Comparison of ENCODE assay signal across 8 cellular contexts in the genomic region with DNA sequence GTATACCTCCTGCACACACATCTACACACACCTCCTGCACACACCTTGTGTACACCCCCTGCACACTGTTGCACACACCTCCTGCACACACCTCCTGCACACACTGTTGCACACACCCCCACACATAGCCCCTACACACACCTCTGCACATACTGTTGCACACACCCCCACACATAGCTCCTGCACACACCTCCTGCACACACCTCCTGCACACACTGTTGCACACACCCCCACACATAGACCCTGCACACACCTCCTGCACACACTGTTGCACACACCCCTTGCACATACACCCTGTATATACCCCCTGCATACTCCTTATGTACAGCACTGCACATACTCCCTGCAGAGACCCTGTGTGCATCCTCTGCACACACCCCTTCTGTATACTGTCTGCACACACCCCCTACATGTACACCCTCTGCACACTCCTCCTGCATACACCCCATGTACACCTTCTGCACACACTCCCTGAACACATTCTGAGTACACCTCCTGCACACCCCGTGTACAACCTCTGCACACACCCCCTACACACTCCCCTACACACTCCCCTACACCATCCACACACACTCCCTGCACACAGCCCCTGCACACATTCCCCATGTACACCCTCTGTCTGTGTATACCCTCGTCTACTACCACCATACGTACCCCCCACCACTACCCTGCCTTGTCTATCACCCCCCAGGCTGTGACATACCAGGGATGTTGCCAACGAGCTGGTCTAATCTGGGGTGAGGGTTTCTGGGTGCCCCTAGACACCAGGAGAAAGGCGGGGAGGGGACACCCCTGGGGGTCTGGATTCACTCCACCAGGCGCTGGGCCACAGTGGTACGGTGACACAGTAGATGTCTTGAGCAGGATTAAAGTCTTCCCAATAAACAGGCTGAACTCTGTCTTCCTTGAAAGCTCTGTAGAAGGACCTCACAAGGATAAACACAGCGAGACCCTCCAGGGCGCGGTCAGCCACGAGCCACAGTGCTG. TPM values are rescaled to one million over a fixed set of nuclear protein-coding genes. Genes with fewer than 3 reads are reported as not detected.
DNase-seq lines count a peak whose midpoint lies in the region; ATAC-seq, FAIRE-seq and TF ChIP-seq lines count a peak whose summit lies in the region.

No MANE protein-coding gene starts in this region.

- 31 to 38% methylated on average over 11 of the region's 11 CpGs for WGBS in tibial nerve, 2 donors

- no peak for ATAC-seq in activated T-cell treated with anti-CD3 and anti-CD28 coated beads, Interleukin-2, amount 50 U/mL, for 72 hours (replicated peaks in 1 of 2)
- no peak for ATAC-seq in memory B cell (ENCODE audit: low read depth)

- no peak for DNase-seq in activated T-cell treated with anti-CD3 and anti-CD28 coated beads, Interleukin-2, amount 50 U/mL, for 72 hours
- DNase-seq in activated T-cell treated with anti-CD3 and anti-CD28 coated beads for 4 hours = no peak
- DNase-seq in astrocyte (ENCODE audit: low read depth) = no peak
- no peak for DNase-seq in memory B cell (ENCODE audit: low spot score in 2 of 2)
- DNase-seq in tibial nerve (ENCODE audit: low spot score in 2 of 2) = no peak
- DNase-seq in GDM1 (lab: John Stamatoyannopoulos, UW) = no peak
- no peak for DNase-seq in stimulated activated CD4-positive, alpha-beta T cell treated with anti-CD3 and anti-CD28 coated beads, Interleukin-1b, Interleukin-23, amount 100 ng/mL, for 48 hours
- no peak for DNase-seq in cerebellar cortex (ENCODE audit: low spot score)

- H3K36me3 Mint-ChIP-seq in activated T-cell treated with anti-CD3 and anti-CD28 coated beads, Interleukin-2, amount 50 U/mL, for 72 hours (ENCODE audit: insufficient read depth in 2 of 2) = peaks cover 5 to 18% of the 10 kb centered on the region in 2 donors
- H3K36me3 Mint-ChIP-seq in astrocyte (ENCODE audit: low read depth, unreplicated experiment) (peaks cover 1% of the 10 kb centered on the region), memory B cell (peaks cover 5% of the 10 kb centered on the region)

- peak overlapping the region; percentile 60 to 81 for H3K4me3 Mint-ChIP-seq in activated T-cell treated with anti-CD3 and anti-CD28 coated beads, Interleukin-2, amount 50 U/mL, for 72 hours
- H3K4me3 Mint-ChIP-seq in astrocyte (ENCODE audit: unreplicated experiment) (peak overlapping the region; percentile 79), memory B cell (peak overlapping the region; percentile 91)

- peaks cover 57% of the 10 kb centered on the region for H3K4me1 Mint-ChIP-seq in activated T-cell treated with anti-CD3 and anti-CD28 coated beads, Interleukin-2, amount 50 U/mL, for 72 hours (ENCODE audit: low read depth)
- H3K4me1 Mint-ChIP-seq in astrocyte (ENCODE audit: low read depth, unreplicated experiment) (peaks cover 11% of the 10 kb centered on the region), memory B cell (peaks cover 33% of the 10 kb centered on the region)

- peaks cover 3 to 4% of the 10 kb centered on the region in 2 donors for H3K9me3 Mint-ChIP-seq in activated T-cell treated with anti-CD3 and anti-CD28 coated beads, Interleukin-2, amount 50 U/mL, for 72 hours
- H3K9me3 Mint-ChIP-seq in astrocyte (ENCODE audit: unreplicated experiment) (peaks cover 3% of the 10 kb centered on the region), memory B cell (peaks cover 2% of the 10 kb centered on the region)

- FAIRE-seq in astrocyte (lab: Jason Lieb, UNC) = no peak

- H4K20me1 ChIP-seq in astrocyte (ENCODE audit: insufficient read depth, low read length) = peaks cover 3% of the 10 kb centered on the region

- no peak for TF ChIP-seq CTCF in astrocyte (IDR thresholded peaks at IDR 0.05; ENCODE audit: insufficient read depth, low read depth, low read length)
- TF ChIP-seq CTCF in tibial nerve (IDR thresholded peaks at IDR 0.05) = no peak

- H3K9me3 ChIP-seq in astrocyte (ENCODE audit: insufficient read depth, low read depth, low read length) (no peaks in the 10 kb centered on the region), tibial nerve (no peaks in the 10 kb centered on the region)

- no peak for TF ChIP-seq EP300 in tibial nerve (IDR thresholded peaks at IDR 0.05)

- H3K4me2 ChIP-seq in astrocyte (ENCODE audit: low read length) = peak overlapping the region; percentile 86

- TF ChIP-seq POLR2A in tibial nerve (IDR thresholded peaks at IDR 0.05) = no peak

- H3K27ac ChIP-seq in astrocyte (ENCODE audit: low read depth, low read length) (no peak overlapping the region), tibial nerve (peak overlapping the region in 2 of 4 donors; percentile 22 to 87)

- peaks cover 6% of the 10 kb centered on the region for H3K4me1 ChIP-seq in astrocyte (ENCODE audit: insufficient read depth, low read length)
- peaks cover 0 to 33% (median 11%) of the 10 kb centered on the region in 4 donors for H3K4me1 ChIP-seq in tibial nerve

- H3K27me3 Mint-ChIP-seq in activated T-cell treated with anti-CD3 and anti-CD28 coated beads, Interleukin-2, amount 50 U/mL, for 72 hours (ENCODE audit: low read depth) = peaks cover 10% of the 10 kb centered on the region
- peaks cover 25% of the 10 kb centered on the region for H3K27me3 Mint-ChIP-seq in astrocyte (ENCODE audit: low read depth, unreplicated experiment)
- peaks cover 8% of the 10 kb centered on the region for H3K27me3 Mint-ChIP-seq in memory B cell

- H3K27me3 ChIP-seq in astrocyte (ENCODE audit: insufficient read depth, low read length) (no peaks in the 10 kb centered on the region), tibial nerve (peaks cover 0 to 11% of the 10 kb centered on the region in 2 donors)

- H3K4me3 ChIP-seq in astrocyte (ENCODE audit: insufficient read depth, low read depth, low read length) (peak overlapping the region; percentile 65), tibial nerve (peak overlapping the region; percentile 54 to 92 (median 55))

- peak overlapping the region; percentile 93 for H2AFZ ChIP-seq in astrocyte (ENCODE audit: low read depth, low read length)

- H3K27ac Mint-ChIP-seq in activated T-cell treated with anti-CD3 and anti-CD28 coated beads, Interleukin-2, amount 50 U/mL, for 72 hours = peak overlapping the region; percentile 18
- H3K27ac Mint-ChIP-seq in astrocyte (ENCODE audit: unreplicated experiment) = no peak overlapping the region
- H3K27ac Mint-ChIP-seq in memory B cell = no peak overlapping the region

- peaks cover 36% of the 10 kb centered on the region for H3K79me2 ChIP-seq in astrocyte (ENCODE audit: insufficient read depth, low read length)

- peak overlapping the region; percentile 77 for H3K9ac ChIP-seq in astrocyte (ENCODE audit: low read length)

- H3K36me3 ChIP-seq in astrocyte (ENCODE audit: insufficient read depth, low read length) = no peaks in the 10 kb centered on the region
- H3K36me3 ChIP-seq in tibial nerve = no peaks in the 10 kb centered on the region

RNA-seq across cellular contexts. Expression of a gene that starts 1.1 kb away (rescaled TPM):
- 10 to 100 TPM; 18.6 to 18.7 TPM for total RNA-seq in activated T-cell treated with anti-CD3 and anti-CD28 coated beads, Interleukin-2, amount 50 U/mL, for 72 hours
- total RNA-seq in astrocyte (7.0 and 7.5 TPM in 2 replicates), tibial nerve (1 to 10 TPM; 3.3 to 6.6 (median 5.0) TPM)
